8 cellular contexts compared by ENCODE assay signal in the genomic region with DNA sequence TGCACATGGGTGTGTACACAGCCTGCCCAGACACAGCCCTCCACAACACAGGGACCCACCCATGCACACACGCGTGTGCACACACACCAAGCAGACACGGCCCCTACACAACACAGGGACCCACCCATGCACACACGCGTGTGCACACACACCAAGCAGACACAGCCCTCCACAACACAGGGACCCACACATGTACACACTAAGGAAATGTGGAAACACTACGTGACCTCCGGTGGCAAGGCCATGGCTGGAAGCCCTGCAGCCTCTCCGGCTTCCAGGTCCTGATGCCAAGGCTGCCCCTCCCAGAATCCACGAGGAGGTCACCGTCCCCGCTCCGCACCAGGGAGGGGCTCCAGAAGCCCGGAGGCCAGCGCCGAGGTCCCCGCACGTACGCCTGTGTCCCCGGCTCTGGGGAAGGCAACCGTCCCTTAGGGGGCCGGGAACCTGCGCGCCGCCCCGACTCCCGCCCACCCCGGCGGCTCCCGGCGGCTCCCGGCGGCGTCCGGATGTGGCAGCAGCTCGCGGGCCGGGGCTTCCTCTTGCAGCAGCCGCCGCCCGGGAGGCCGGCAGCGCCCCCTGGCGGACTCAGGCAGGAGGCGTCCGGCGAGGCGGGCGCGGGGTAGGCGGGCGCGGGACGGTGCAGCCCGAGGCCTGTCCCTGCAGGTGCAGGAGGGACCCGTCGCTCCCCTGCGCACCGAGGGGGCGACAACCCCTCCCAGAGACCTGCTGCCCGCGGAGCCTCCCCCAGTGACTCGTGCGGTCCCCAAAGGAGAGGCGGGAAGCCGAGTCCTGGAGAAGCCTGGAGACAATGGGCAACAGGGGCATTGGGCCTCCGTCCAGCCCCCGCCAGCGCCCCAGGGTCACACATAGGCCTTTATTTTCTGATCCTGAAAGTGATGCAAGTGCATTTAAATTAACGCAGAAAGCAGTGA. TPM values are rescaled to one million over a fixed set of nuclear protein-coding genes. Genes with fewer than 3 reads are reported as not detected.
DNase-seq lines count a peak whose midpoint lies in the region; ATAC-seq and TF ChIP-seq lines count a peak whose summit lies in the region.

No MANE protein-coding gene starts in this region.

- peak; percentile 56 for DNase-seq in DMS153 treated with DMSO at 0.1 percent for 48 hours (lab: John Stamatoyannopoulos, UW; ENCODE audit: unreplicated experiment)
- DNase-seq in RKO (ENCODE audit: low spot score), result peak; percentile 85
- peak; percentile 80 for DNase-seq in activated T-helper 1 cell treated with anti-CD3 and anti-CD28 coated beads, Interleukin-12 subunit alpha, Interleukin-12 subunit beta, Interleukin-2, Interleukin-4 antibody, amounts not matched to agents 30 ng/mL and 10 ng/mL and 1 ng/mL, durations not matched to agents 14 hours and 24 hours and 36 hours (ENCODE audit: low spot score)
- peak; percentile 61 for DNase-seq in fibroblast of the aortic adventitia (ENCODE audit: low read depth)
- DNase-seq in nephron progenitor cell, result peak; percentile 89

- intact Hi-C loops in activated T-helper 1 cell treated with anti-CD3 and anti-CD28 coated beads, Interleukin-12 subunit alpha, Interleukin-12 subunit beta, Interleukin-2, Interleukin-4 antibody, amounts not matched to agents 30 ng/mL and 10 ng/mL and 1 ng/mL, durations not matched to agents 14 hours and 24 hours and 36 hours (cut with micrococcal nuclease), result loop anchor here (1.0 to 10.0 kb wide), 5 partner anchors 97 to 452 kb away; a partner anchor contains a TSS

- no peaks in the 10 kb centered on the region for H3K27me3 ChIP-seq in HUES64 (ENCODE audit: insufficient read depth, low read length)

- H3K9me3 ChIP-seq in HUES64 (ENCODE audit: insufficient read depth, low read depth, low read length), result peaks cover 1% of the 10 kb centered on the region; the same call in 1 of the 2 replicates

- peak; percentile 59 for TF ChIP-seq CTCF in fibroblast of the aortic adventitia (IDR thresholded peaks at IDR 0.05; ENCODE audit: insufficient read depth, low read length)
- peak; percentile 62 for TF ChIP-seq CTCF in nephron progenitor cell (IDR thresholded peaks at IDR 0.05)

- peaks cover 3% of the 10 kb centered on the region for H3K9me3 Mint-ChIP-seq in activated T-helper 1 cell treated with anti-CD3 and anti-CD28 coated beads, Interleukin-12 subunit alpha, Interleukin-12 subunit beta, Interleukin-2, Interleukin-4 antibody, amounts not matched to agents 30 ng/mL and 10 ng/mL and 1 ng/mL, durations not matched to agents 14 hours and 24 hours and 36 hours
- peaks cover 25% of the 10 kb centered on the region for H3K9me3 Mint-ChIP-seq in nephron progenitor cell
- H3K9me3 Mint-ChIP-seq in stimulated activated naive CD8-positive, alpha-beta T cell treated with anti-CD3 and anti-CD28 coated beads, Interleukin-15, Interleukin-2, amounts not matched to agents 100 ng/mL and 50 ng/mL, for 24 hours, result no peaks in the 10 kb centered on the region

- H3K4me3 ChIP-seq in HUES64 (ENCODE audit: low read length) (peak overlapping the region; percentile 80), fibroblast of the aortic adventitia (ENCODE audit: low read depth, low read length) (peak overlapping the region; percentile 82)

- 12% methylated on average over 69 of the region's 69 CpGs for WGBS in HUES64

- H3K27me3 Mint-ChIP-seq in activated T-helper 1 cell treated with anti-CD3 and anti-CD28 coated beads, Interleukin-12 subunit alpha, Interleukin-12 subunit beta, Interleukin-2, Interleukin-4 antibody, amounts not matched to agents 30 ng/mL and 10 ng/mL and 1 ng/mL, durations not matched to agents 14 hours and 24 hours and 36 hours (ENCODE audit: insufficient read depth), result peaks cover 10% of the 10 kb centered on the region
- peaks cover 10% of the 10 kb centered on the region for H3K27me3 Mint-ChIP-seq in nephron progenitor cell (ENCODE audit: low read depth, poor library complexity)
- no peaks in the 10 kb centered on the region for H3K27me3 Mint-ChIP-seq in stimulated activated naive CD8-positive, alpha-beta T cell treated with anti-CD3 and anti-CD28 coated beads, Interleukin-15, Interleukin-2, amounts not matched to agents 100 ng/mL and 50 ng/mL, for 24 hours

- H3K4me3 Mint-ChIP-seq in activated T-helper 1 cell treated with anti-CD3 and anti-CD28 coated beads, Interleukin-12 subunit alpha, Interleukin-12 subunit beta, Interleukin-2, Interleukin-4 antibody, amounts not matched to agents 30 ng/mL and 10 ng/mL and 1 ng/mL, durations not matched to agents 14 hours and 24 hours and 36 hours, result peak overlapping the region; percentile 89
- H3K4me3 Mint-ChIP-seq in nephron progenitor cell, result peak overlapping the region; percentile 90
- peak overlapping the region; percentile 96 for H3K4me3 Mint-ChIP-seq in stimulated activated naive CD8-positive, alpha-beta T cell treated with anti-CD3 and anti-CD28 coated beads, Interleukin-15, Interleukin-2, amounts not matched to agents 100 ng/mL and 50 ng/mL, for 24 hours

- peaks cover 5% of the 10 kb centered on the region for H3K4me1 Mint-ChIP-seq in activated T-helper 1 cell treated with anti-CD3 and anti-CD28 coated beads, Interleukin-12 subunit alpha, Interleukin-12 subunit beta, Interleukin-2, Interleukin-4 antibody, amounts not matched to agents 30 ng/mL and 10 ng/mL and 1 ng/mL, durations not matched to agents 14 hours and 24 hours and 36 hours (ENCODE audit: low read depth)
- H3K4me1 Mint-ChIP-seq in nephron progenitor cell, result peaks cover 16% of the 10 kb centered on the region
- H3K4me1 Mint-ChIP-seq in stimulated activated naive CD8-positive, alpha-beta T cell treated with anti-CD3 and anti-CD28 coated beads, Interleukin-15, Interleukin-2, amounts not matched to agents 100 ng/mL and 50 ng/mL, for 24 hours (ENCODE audit: low read depth), result peaks cover 8% of the 10 kb centered on the region

- peak overlapping the region; percentile 66 for H3K27ac Mint-ChIP-seq in activated T-helper 1 cell treated with anti-CD3 and anti-CD28 coated beads, Interleukin-12 subunit alpha, Interleukin-12 subunit beta, Interleukin-2, Interleukin-4 antibody, amounts not matched to agents 30 ng/mL and 10 ng/mL and 1 ng/mL, durations not matched to agents 14 hours and 24 hours and 36 hours
- no peak overlapping the region for H3K27ac Mint-ChIP-seq in nephron progenitor cell
- peak overlapping the region; percentile 95 for H3K27ac Mint-ChIP-seq in stimulated activated naive CD8-positive, alpha-beta T cell treated with anti-CD3 and anti-CD28 coated beads, Interleukin-15, Interleukin-2, amounts not matched to agents 100 ng/mL and 50 ng/mL, for 24 hours

- peak; percentile 94 for ATAC-seq in GM21515 (IDR thresholded peaks at IDR 0.05; ENCODE audit: unreplicated experiment)

- H3K36me3 Mint-ChIP-seq in activated T-helper 1 cell treated with anti-CD3 and anti-CD28 coated beads, Interleukin-12 subunit alpha, Interleukin-12 subunit beta, Interleukin-2, Interleukin-4 antibody, amounts not matched to agents 30 ng/mL and 10 ng/mL and 1 ng/mL, durations not matched to agents 14 hours and 24 hours and 36 hours (ENCODE audit: low read depth), result no peaks in the 10 kb centered on the region
- peaks cover 14% of the 10 kb centered on the region for H3K36me3 Mint-ChIP-seq in nephron progenitor cell (ENCODE audit: low read depth)
- H3K36me3 Mint-ChIP-seq in stimulated activated naive CD8-positive, alpha-beta T cell treated with anti-CD3 and anti-CD28 coated beads, Interleukin-15, Interleukin-2, amounts not matched to agents 100 ng/mL and 50 ng/mL, for 24 hours (ENCODE audit: low read depth), result no peaks in the 10 kb centered on the region

- H3K4me1 ChIP-seq in HUES64 (ENCODE audit: insufficient read depth, low read length), result peaks cover 9% of the 10 kb centered on the region

- H3K36me3 ChIP-seq in HUES64 (ENCODE audit: insufficient read depth, low read length), result no peaks in the 10 kb centered on the region

- peak overlapping the region; percentile 82 for H3K9ac ChIP-seq in HUES64 (ENCODE audit: low read depth, low read length)

- no peak overlapping the region for H3K27ac ChIP-seq in HUES64 (ENCODE audit: low read depth, low read length)

RNA-seq across cellular contexts. Expression of a gene that starts 29.9 kb away (rescaled TPM):
- 20.2 TPM for polyA plus RNA-seq in HUES64 (2013, experiment 1 of 2)
- polyA plus RNA-seq in HUES64 (2013, experiment 2 of 2), result 17.2 TPM
- total RNA-seq in activated T-helper 1 cell treated with anti-CD3 and anti-CD28 coated beads, Interleukin-12 subunit alpha, Interleukin-12 subunit beta, Interleukin-2, Interleukin-4 antibody, amounts not matched to agents 30 ng/mL and 10 ng/mL and 1 ng/mL, durations not matched to agents 14 hours and 24 hours and 36 hours, result not detected in 2 replicates
- 1.9 and 5.2 TPM in 2 replicates for total RNA-seq in fibroblast of the aortic adventitia (ENCODE audit: low replicate concordance)

RNA-seq across cellular contexts. Expression of a gene that starts 59.5 kb away (rescaled TPM):
- polyA plus RNA-seq in HUES64 (2013, experiment 1 of 2), result 0.85 TPM
- polyA plus RNA-seq in HUES64 (2013, experiment 2 of 2), result 0.82 TPM
- 0.32 and 0.62 TPM in 2 replicates for total RNA-seq in activated T-helper 1 cell treated with anti-CD3 and anti-CD28 coated beads, Interleukin-12 subunit alpha, Interleukin-12 subunit beta, Interleukin-2, Interleukin-4 antibody, amounts not matched to agents 30 ng/mL and 10 ng/mL and 1 ng/mL, durations not matched to agents 14 hours and 24 hours and 36 hours
- 2.4 and 2.8 TPM in 2 replicates for total RNA-seq in fibroblast of the aortic adventitia (ENCODE audit: low replicate concordance)
